In genomic region chr6:135426833-135427232, GRCh38 we compare ENCODE assay signal across 10 cellular contexts.
"Had no signal": no experiment of that assay in that cellular context is flagged by ENCODE, and none has a peak within 500 bp of the region (broad histone marks: within the 10 kb centered on the region; RNA-seq: fewer than 3 reads in every experiment).

No MANE protein-coding gene starts in this region.

- H3K27ac ChIP-seq: GM23248, KMS-11 had no signal

- DNase-seq: GM23248, GOT3, H7, HFFc6, Karpas-422, KBM-7 had no signal

- FAIRE-seq: HTR-8/SVneo had no signal

- H3K4me3 ChIP-seq: GM23248, HAP-1 had no signal

- ATAC-seq: HCT116 had no signal

- H3K9me3 ChIP-seq: HAP-1 had no signal

- H3K4me1 ChIP-seq: HAP-1 had no signal

- H3K36me3 ChIP-seq: HAP-1 had no signal
